Comparison of ENCODE assay signal across 13 cellular contexts in genomic region chrX:41027388-41027787, GRCh38. TPM values are rescaled to one million over a fixed set of nuclear protein-coding genes. Genes with fewer than 3 reads are reported as not detected.
DNase-seq lines count a peak whose midpoint lies in the region; ATAC-seq lines count a peak whose summit lies in the region.
"Had no signal": no experiment of that assay in that cellular context is flagged by ENCODE, and none has a peak within 500 bp of the region (broad histone marks: within the 10 kb centered on the region; RNA-seq: fewer than 3 reads in every experiment).

No MANE protein-coding gene starts in this region.

- no peak overlapping the region for H4K91ac ChIP-seq in neuronal stem cell (ENCODE audit: low read depth, low read length, poor library complexity)

- H3K4me2 ChIP-seq in neuronal stem cell (ENCODE audit: insufficient read depth, low read length, poor library complexity, severe bottlenecking) = peak overlapping the region; percentile 11

- H3K36me3 ChIP-seq in neuronal stem cell (replicated peaks in 1 of 2; ENCODE audit: control insufficient read depth in 2 of 2, insufficient read depth in 2 of 2, low read length in 2 of 2) = no peaks in the 10 kb centered on the region
- H3K36me3 ChIP-seq: vagina had no signal

- no peak overlapping the region for H2BK5ac ChIP-seq in neuronal stem cell (ENCODE audit: low read length)

- no peaks in the 10 kb centered on the region for H3K27me3 ChIP-seq in neuronal stem cell (ENCODE audit: control insufficient read depth in 3 of 3, insufficient read depth in 3 of 3, low read depth in 1 of 3, low read length in 3 of 3)
- H3K27me3 ChIP-seq: vagina had no signal

- H3K23ac ChIP-seq in neuronal stem cell (ENCODE audit: low read depth, low read length, poor library complexity) = no peak overlapping the region

- no peak overlapping the region for H2AK5ac ChIP-seq in neuronal stem cell (ENCODE audit: low read depth, low read length)

- H3K9me3 Mint-ChIP-seq in stimulated activated memory B cell treated with anti-CD40 and anti-IgM and Interleukin-4, amounts not matched to agents 10 μg/mL and 1 μg/mL and 100 μg/mL, for 72 hours = no peaks in the 10 kb centered on the region
- H3K9me3 Mint-ChIP-seq: activated B cell treated with CpG ODN at 0.5 μM for 24 hours had no signal

- peaks cover 2 to 6% of the 10 kb centered on the region in 2 donors for H3K4me1 ChIP-seq in neuronal stem cell (ENCODE audit: control insufficient read depth in 2 of 2, insufficient read depth in 1 of 2, low read depth in 1 of 2, low read length in 2 of 2)
- H3K4me1 ChIP-seq: vagina had no signal

- H3K14ac ChIP-seq in neuronal stem cell (ENCODE audit: low read length) = no peak overlapping the region

- no peaks in the 10 kb centered on the region for H3K79me1 ChIP-seq in neuronal stem cell (ENCODE audit: low read depth, low read length)

- H3K9ac ChIP-seq in neuronal stem cell (ENCODE audit: low read depth, low read length, poor library complexity) = no peak overlapping the region

- no peak overlapping the region for H2BK15ac ChIP-seq in neuronal stem cell (ENCODE audit: low read length)

- no peak overlapping the region for H2BK12ac ChIP-seq in neuronal stem cell (ENCODE audit: low read length)

- peak overlapping the region; percentile 62 for H2AFZ ChIP-seq in neuronal stem cell (ENCODE audit: low read length)

- no peaks in the 10 kb centered on the region for H3K9me3 ChIP-seq in neuronal stem cell (replicated peaks in 1 of 2; ENCODE audit: control insufficient read depth in 2 of 2, insufficient read depth in 1 of 2, low read depth in 1 of 2, low read length in 2 of 2)
- H3K9me3 ChIP-seq: vagina had no signal

- DNase-seq in GM03348 (ENCODE audit: low spot score) = peak; percentile 59
- DNase-seq in NCI-H69 (lab: John Stamatoyannopoulos, UW) = peak; percentile 67
- peak; percentile 63 for DNase-seq in fibroblast of gingiva (ENCODE audit: low read depth)
- no peak for DNase-seq in neuronal stem cell (ENCODE audit: low spot score)
- no peak for DNase-seq in ecto neural progenitor cell (ENCODE audit: low spot score)
- DNase-seq: activated B cell treated with CpG ODN at 0.5 μM for 24 hours, dorsolateral prefrontal cortex, NCI-H1105 had no signal

- H3K4me1 Mint-ChIP-seq in stimulated activated memory B cell treated with anti-CD40 and anti-IgM and Interleukin-4, amounts not matched to agents 10 μg/mL and 1 μg/mL and 100 μg/mL, for 72 hours = no peaks in the 10 kb centered on the region
- H3K4me1 Mint-ChIP-seq: activated B cell treated with CpG ODN at 0.5 μM for 24 hours had no signal

- H3K18ac ChIP-seq in neuronal stem cell (ENCODE audit: low read length) = no peak overlapping the region

- H2BK120ac ChIP-seq in neuronal stem cell (ENCODE audit: low read depth, low read length) = no peak overlapping the region

- no peak overlapping the region for H3K27ac Mint-ChIP-seq in stimulated activated memory B cell treated with anti-CD40 and anti-IgM and Interleukin-4, amounts not matched to agents 10 μg/mL and 1 μg/mL and 100 μg/mL, for 72 hours
- H3K27ac Mint-ChIP-seq: activated B cell treated with CpG ODN at 0.5 μM for 24 hours, progenitor cell of endocrine pancreas had no signal

- WGBS in neuronal stem cell (ENCODE audit: extremely low coverage in 2 of 2, insufficient read length in 2 of 2, insufficient replicate concordance in 1 of 2), 2 donors = no CpG with 5 or more reads among the region's 8 CpGs

- no peak for ATAC-seq in HG03571 (IDR thresholded peaks at IDR 0.05; ENCODE audit: unreplicated experiment)
- no peak for ATAC-seq in HG03280 (IDR thresholded peaks at IDR 0.05; ENCODE audit: unreplicated experiment)
- ATAC-seq in stimulated activated memory B cell treated with anti-CD40 and anti-IgM and Interleukin-4, amounts not matched to agents 10 μg/mL and 1 μg/mL and 100 μg/mL, for 72 hours = no peak

- H3K27me3 Mint-ChIP-seq in stimulated activated memory B cell treated with anti-CD40 and anti-IgM and Interleukin-4, amounts not matched to agents 10 μg/mL and 1 μg/mL and 100 μg/mL, for 72 hours = no peaks in the 10 kb centered on the region
- H3K27me3 Mint-ChIP-seq: activated B cell treated with CpG ODN at 0.5 μM for 24 hours, progenitor cell of endocrine pancreas had no signal

- no peak overlapping the region for H3K4ac ChIP-seq in neuronal stem cell (ENCODE audit: low read length)

- no peaks in the 10 kb centered on the region for H3K36me3 Mint-ChIP-seq in stimulated activated memory B cell treated with anti-CD40 and anti-IgM and Interleukin-4, amounts not matched to agents 10 μg/mL and 1 μg/mL and 100 μg/mL, for 72 hours

- H4K8ac ChIP-seq in neuronal stem cell (ENCODE audit: low read depth, low read length) = no peak overlapping the region

- H3K4me3 Mint-ChIP-seq in stimulated activated memory B cell treated with anti-CD40 and anti-IgM and Interleukin-4, amounts not matched to agents 10 μg/mL and 1 μg/mL and 100 μg/mL, for 72 hours = no peak overlapping the region
- H3K4me3 Mint-ChIP-seq: activated B cell treated with CpG ODN at 0.5 μM for 24 hours had no signal

- H3K4me3 ChIP-seq in neuronal stem cell (ENCODE audit: low read length in 2 of 2) = no peak overlapping the region
- H3K4me3 ChIP-seq: dorsolateral prefrontal cortex, vagina had no signal

- peak overlapping the region; percentile 87 for H3K27ac ChIP-seq in neuronal stem cell (replicated peaks; ENCODE audit: low read length)
- H3K27ac ChIP-seq: dorsolateral prefrontal cortex, vagina had no signal

RNA-seq across cellular contexts. Expression of gene USP9X, which starts 57.9 kb away (rescaled TPM):
- 22.2 TPM for polyA plus RNA-seq in neuronal stem cell (2013, experiment 1 of 2)
- 22.2 TPM for polyA plus RNA-seq in neuronal stem cell (2013, experiment 2 of 2)

Comparison
In these comparisons a context has a peak if more than half of its experiments do, and no peak if none do; other contexts are left out.
1. DNase-seq: peak in GM03348 (single experiment), NCI-H69 (single experiment) and fibroblast of gingiva (single experiment); none in neuronal stem cell (single experiment) and ecto neural progenitor cell (single experiment).